15 cellular contexts compared by ENCODE assay signal in genomic region chr11:111344032-111344431, GRCh38. TPM values are rescaled to one million over a fixed set of nuclear protein-coding genes. Genes with fewer than 3 reads are reported as not detected.
A peak's percentile ranks its signal among the peaks of the same experiment; 100 is the strongest.
DNase-seq lines count a peak whose midpoint lies in the region; ATAC-seq and TF ChIP-seq lines count a peak whose summit lies in the region.
"Had no signal": no experiment of that assay in that cellular context is flagged by ENCODE, and none has a peak within 500 bp of the region (broad histone marks: within the 10 kb centered on the region; RNA-seq: fewer than 3 reads in every experiment).

No MANE protein-coding gene starts in this region.

- no TSS peak for BruUV-seq in MCF 10A (replicated peaks; lab: Mats Ljungman, UMichigan)
- BruUV-seq in mammary epithelial cell (replicated peaks; lab: Mats Ljungman, UMichigan), result no TSS peak

- ATAC-seq in left lung, result peak; percentile 97
- ATAC-seq in HG03520 (IDR thresholded peaks at IDR 0.05; ENCODE audit: unreplicated experiment), result no peak
- ATAC-seq: activated T-helper 17 cell treated with anti-CD3 and anti-CD28 coated beads, Interleukin-2, amount 50 U/mL, for 72 hours; natural killer cell; stimulated activated naive CD8-positive, alpha-beta T cell treated with anti-CD3 and anti-CD28 coated beads, Interleukin-15, amount 100 ng/mL, for 72 hours had no signal

- H3K4me1 ChIP-seq in breast epithelium (no peaks in the 10 kb centered on the region), mammary epithelial cell (ENCODE audit: insufficient read depth, low read length) (no peaks in the 10 kb centered on the region), left lung (no peaks in the 10 kb centered on the region), uterus (no peaks in the 10 kb centered on the region), colonic mucosa (no peaks in the 10 kb centered on the region)

- dilution Hi-C loops in mammary epithelial cell (cut with HindIII; ENCODE audit: low sequenced_read_pairs), result no loop called here

- 61% methylated on average over 3 of the region's 3 CpGs for WGBS in mammary epithelial cell (ENCODE audit: low coverage, missing lambda C conversion rate)

- TF ChIP-seq CTCF in MCF 10A (IDR thresholded peaks at IDR 0.05; ENCODE audit: unreplicated experiment) (no peak), breast epithelium (IDR thresholded peaks at IDR 0.05) (no peak), mammary epithelial cell (conservative IDR thresholded peaks at IDR 0.05 in 1 of 2, IDR thresholded peaks at IDR 0.05 in 1 of 2; ENCODE audit: extremely low read depth in 1 of 2, insufficient read depth in 1 of 2, low read depth in 1 of 2, low read length in 2 of 2) (no peak), left lung (IDR thresholded peaks at IDR 0.05) (no peak), uterus (IDR thresholded peaks at IDR 0.05) (peak in 1 of 4 experiments; percentile 5), colonic mucosa (IDR thresholded peaks at IDR 0.05) (no peak)

- H3K4me2 ChIP-seq in mammary epithelial cell (ENCODE audit: insufficient read depth, low read depth, low read length), result no peak overlapping the region

- peaks cover 5% of the 10 kb centered on the region for H3K4me1 Mint-ChIP-seq in MCF 10A (ENCODE audit: insufficient read depth, unreplicated experiment)
- H3K4me1 Mint-ChIP-seq: activated T-helper 17 cell treated with anti-CD3 and anti-CD28 coated beads, Interleukin-2, amount 50 U/mL, for 72 hours; natural killer cell; stimulated activated naive CD8-positive, alpha-beta T cell treated with anti-CD3 and anti-CD28 coated beads, Interleukin-15, amount 100 ng/mL, for 72 hours had no signal

- H3K4me3 Mint-ChIP-seq in MCF 10A (ENCODE audit: unreplicated experiment), result no peak overlapping the region
- H3K4me3 Mint-ChIP-seq: activated T-helper 17 cell treated with anti-CD3 and anti-CD28 coated beads, Interleukin-2, amount 50 U/mL, for 72 hours; natural killer cell; stimulated activated naive CD8-positive, alpha-beta T cell treated with anti-CD3 and anti-CD28 coated beads, Interleukin-15, amount 100 ng/mL, for 72 hours had no signal

- no peaks in the 10 kb centered on the region for H3K27me3 Mint-ChIP-seq in MCF 10A (ENCODE audit: insufficient read depth, unreplicated experiment)
- H3K27me3 Mint-ChIP-seq: activated T-helper 17 cell treated with anti-CD3 and anti-CD28 coated beads, Interleukin-2, amount 50 U/mL, for 72 hours had no signal

- H3K27ac Mint-ChIP-seq in MCF 10A (ENCODE audit: low read depth, unreplicated experiment), result no peak overlapping the region
- H3K27ac Mint-ChIP-seq: activated T-helper 17 cell treated with anti-CD3 and anti-CD28 coated beads, Interleukin-2, amount 50 U/mL, for 72 hours; natural killer cell; stimulated activated naive CD8-positive, alpha-beta T cell treated with anti-CD3 and anti-CD28 coated beads, Interleukin-15, amount 100 ng/mL, for 72 hours had no signal

- H3K79me2 ChIP-seq in mammary epithelial cell (ENCODE audit: insufficient read depth, low read length), result no peaks in the 10 kb centered on the region

- intact Hi-C loops in MCF 10A (cut with micrococcal nuclease), result no loop called here
- intact Hi-C loops in breast epithelium (cut with DNase I; ENCODE audit: low total_unique reads), result no loop called here
- intact Hi-C loops in mammary epithelial cell (cut with micrococcal nuclease), result no loop called here
- intact Hi-C loops in left lung (cut with DNase I), result no loop called here
- intact Hi-C loops in uterus (cut with DNase I; ENCODE audit: low total_unique reads), result no loop called here
- intact Hi-C loops in colonic mucosa (cut with DNase I), result no loop called here

- H3K9me3 Mint-ChIP-seq in MCF 10A (ENCODE audit: unreplicated experiment), result no peaks in the 10 kb centered on the region

- no peaks in the 10 kb centered on the region for H4K20me1 ChIP-seq in mammary epithelial cell (ENCODE audit: insufficient read depth, low read length)

- CTCF ChIA-PET in MCF 10A (lab: Yijun Ruan, JAX), result interaction anchor here (0.8 kb wide), 1 partner anchor 425 kb away, joined by 3 read pairs; no protein-coding TSS in a partner anchor
- CTCF ChIA-PET in mammary epithelial cell (lab: Charles Lee; ENCODE audit: low non-redundant PET), result no interaction called here

- DNase-seq in MCF 10A (ENCODE audit: unreplicated experiment) (peak; percentile 88), breast epithelium (ENCODE audit: low spot score in 2 of 2) (no peak), mammary epithelial cell (peak; percentile 12), left lung (peak in 1 of 2 donors; percentile 66), uterus (peak; percentile 81), NCI-H446 treated with DMSO at 0.1 percent for 48 hours (lab: John Stamatoyannopoulos, UW) (no peak), colonic mucosa (no peak)
- DNase-seq: activated CD4-positive, alpha-beta T cell treated with anti-CD3 and anti-CD28 coated beads for 1 hour; cortex of kidney; GF-D8; natural killer cell; NCI-H1694 treated with DMSO at 0.1 percent for 48 hours; stimulated activated naive CD8-positive, alpha-beta T cell treated with anti-CD3 and anti-CD28 coated beads, Interleukin-15, amount 100 ng/mL, for 72 hours had no signal

- H3K36me3 Mint-ChIP-seq in MCF 10A (ENCODE audit: insufficient read depth, unreplicated experiment), result no peaks in the 10 kb centered on the region
- H3K36me3 Mint-ChIP-seq: natural killer cell had no signal

- no peak overlapping the region for H2AFZ ChIP-seq in mammary epithelial cell (ENCODE audit: low read depth, low read length)

- TF ChIP-seq POLR2A in breast epithelium (IDR thresholded peaks at IDR 0.05) (no peak), uterus (IDR thresholded peaks at IDR 0.05) (no peak)

- H3K4me3 ChIP-seq in breast epithelium (no peak overlapping the region), mammary epithelial cell (replicated peaks in 1 of 3; ENCODE audit: insufficient read depth in 1 of 3, low read depth in 2 of 3, low read length in 3 of 3) (no peak overlapping the region), left lung (no peak overlapping the region), uterus (no peak overlapping the region), colonic mucosa (no peak overlapping the region)

- H3K27ac ChIP-seq in breast epithelium (no peak overlapping the region), mammary epithelial cell (ENCODE audit: insufficient read depth, low read depth, low read length) (no peak overlapping the region), left lung (no peak overlapping the region), uterus (peak overlapping the region; percentile 52 to 55), colonic mucosa (no peak overlapping the region)

- in situ Hi-C loops in mammary epithelial cell (cut with MboI; ENCODE audit: low sequenced_read_pairs in 2 of 2), result no loop called here

- no peaks in the 10 kb centered on the region for H3K27me3 ChIP-seq in breast epithelium
- no peaks in the 10 kb centered on the region for H3K27me3 ChIP-seq in mammary epithelial cell (ENCODE audit: insufficient read depth, low read length)
- no peaks in the 10 kb centered on the region for H3K27me3 ChIP-seq in left lung
- H3K27me3 ChIP-seq in uterus, result no peaks in the 10 kb centered on the region
- H3K27me3 ChIP-seq in colonic mucosa, result no peaks in the 10 kb centered on the region

- H3K9me3 ChIP-seq in breast epithelium, result no peaks in the 10 kb centered on the region
- H3K9me3 ChIP-seq in mammary epithelial cell (replicated peaks; ENCODE audit: insufficient read depth, low read length), result no peaks in the 10 kb centered on the region
- H3K9me3 ChIP-seq in left lung, result no peaks in the 10 kb centered on the region
- H3K9me3 ChIP-seq in uterus, result no peaks in the 10 kb centered on the region
- no peaks in the 10 kb centered on the region for H3K9me3 ChIP-seq in colonic mucosa

- H3K36me3 ChIP-seq in breast epithelium, result no peaks in the 10 kb centered on the region
- no peaks in the 10 kb centered on the region for H3K36me3 ChIP-seq in mammary epithelial cell (ENCODE audit: insufficient read depth, low read length)
- H3K36me3 ChIP-seq in left lung, result no peaks in the 10 kb centered on the region
- H3K36me3 ChIP-seq in uterus, result no peaks in the 10 kb centered on the region
- H3K36me3 ChIP-seq in colonic mucosa, result no peaks in the 10 kb centered on the region

- POLR2A ChIA-PET in MCF 10A (lab: Yijun Ruan, JAX), result interaction anchor here (0.8 kb wide), 1 partner anchor 24 kb away, joined by 3 read pairs; no protein-coding TSS in a partner anchor

- H3K9ac ChIP-seq in mammary epithelial cell (ENCODE audit: insufficient read depth, low read length), result no peak overlapping the region
- no peak overlapping the region for H3K9ac ChIP-seq in colonic mucosa (ENCODE audit: low read depth in 2 of 2, low read length in 2 of 2)

RNA-seq across cellular contexts. Expression of gene POU2AF1, which starts 35.0 kb away (rescaled TPM):
- total RNA-seq in MCF 10A (2022) (not detected in 2 replicates), breast epithelium (1 to 10 TPM in 2 of 3 donors, under 1 TPM in 1; 0.16 to 5.6 (median 3.5) TPM), mammary epithelial cell (under 1 TPM; 0.33 to 0.56 TPM), left lung (1 to 10 TPM; 1.3 to 4.5 TPM), uterus (1 to 10 TPM in 2 of 4 donors, under 1 TPM in 1, not detected in 1; under 0.01 to 2.9 (median 2.6) TPM), colonic mucosa (1 to 10 TPM; 3.1 to 3.7 TPM)
- polyA plus RNA-seq in mammary epithelial cell, result 0.10 TPM
- not detected for polyA minus RNA-seq in mammary epithelial cell

RNA-seq across cellular contexts. Expression of gene POU2AF3, which starts 45.7 kb away (rescaled TPM):
- total RNA-seq in MCF 10A (2022) (not detected in 2 replicates), breast epithelium (1 to 10 TPM; 1.4 to 3.6 (median 1.6) TPM), mammary epithelial cell (under 1 TPM in 1 of 2 donors, not detected in 1; 0.33 TPM), left lung (1 to 10 TPM; 2.7 to 2.8 TPM), uterus (10 to 100 TPM in 2 of 4 donors, 1 to 10 TPM in 1, under 1 TPM in 1; 0.97 to 13.2 (median 6.2) TPM), colonic mucosa (1 to 10 TPM; 4.5 to 7.9 TPM)
- polyA plus RNA-seq in mammary epithelial cell, result not detected
- polyA minus RNA-seq in mammary epithelial cell, result not detected
- total RNA-seq: activated T-helper 17 cell treated with anti-CD3 and anti-CD28 coated beads, Interleukin-2, amount 50 U/mL, for 72 hours; natural killer cell had no signal

Comparison
In these comparisons a context has a peak if more than half of its experiments do, and no peak if none do; other contexts are left out.
1. DNase-seq: peak in MCF 10A (single experiment), mammary epithelial cell (single experiment) and uterus (2 of 2); none in breast epithelium (0 of 2), NCI-H446 treated with DMSO at 0.1 percent for 48 hours (single experiment) and colonic mucosa (single experiment).
2. H3K27ac ChIP-seq: peak in uterus (2 of 2); none in breast epithelium (0 of 2), mammary epithelial cell (single experiment), left lung (0 of 2) and colonic mucosa (single experiment).